Comparison of ENCODE assay signal across 8 cellular contexts in the genomic region with DNA sequence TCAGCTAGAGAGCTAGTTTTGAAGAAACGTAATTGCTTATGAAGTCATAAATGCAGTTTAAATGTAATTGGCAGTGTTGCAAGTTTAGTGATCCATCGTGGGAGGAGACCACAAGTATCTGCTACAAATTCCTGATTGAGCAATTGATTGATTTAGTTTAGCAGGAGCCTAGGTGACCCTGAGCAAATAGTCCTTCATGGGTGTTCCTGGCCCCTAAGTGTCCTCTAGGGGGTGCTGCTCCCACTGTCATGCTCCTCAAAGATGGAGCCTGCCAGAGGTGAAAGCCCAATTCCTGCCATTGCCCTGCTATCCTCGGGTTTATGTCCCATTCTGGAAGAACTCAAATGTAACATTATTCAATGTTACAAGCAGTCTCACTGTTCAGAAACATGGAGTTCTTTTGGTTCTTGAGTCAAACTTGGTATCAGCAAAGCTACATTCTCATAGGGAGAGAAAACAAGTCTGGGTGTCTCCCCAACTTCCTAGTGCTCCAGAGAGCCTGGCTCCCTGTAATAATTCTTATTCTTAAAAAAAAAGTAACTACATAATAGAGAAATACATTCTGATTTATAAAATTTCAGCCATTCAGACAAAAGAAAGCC. TPM values are rescaled to one million over a fixed set of nuclear protein-coding genes. Genes with fewer than 3 reads are reported as not detected.
DNase-seq lines count a peak whose midpoint lies in the region; ATAC-seq, FAIRE-seq and TF ChIP-seq lines count a peak whose summit lies in the region.

No MANE protein-coding gene starts in this region.

- peak; percentile 73 for TF ChIP-seq CTCF in parathyroid adenoma (IDR thresholded peaks at IDR 0.05)
- TF ChIP-seq CTCF in upper lobe of left lung (IDR thresholded peaks at IDR 0.05), result peak; percentile 42 to 76 (median 61)

- no peaks in the 10 kb centered on the region for H3K36me3 ChIP-seq in parathyroid adenoma (ENCODE audit: control insufficient read depth, insufficient read depth, low read length)
- no peaks in the 10 kb centered on the region for H3K36me3 ChIP-seq in upper lobe of left lung

- no peak for TF ChIP-seq POLR2A in upper lobe of left lung (IDR thresholded peaks at IDR 0.05)

- H3K4me2 ChIP-seq in parathyroid adenoma (ENCODE audit: low read length), result no peak overlapping the region

- no peaks in the 10 kb centered on the region for H3K9me3 ChIP-seq in parathyroid adenoma (ENCODE audit: control insufficient read depth, low read length)
- H3K9me3 ChIP-seq in upper lobe of left lung, result no peaks in the 10 kb centered on the region

- WGBS in upper lobe of left lung, 2 donors, result 38 to 42% methylated on average over 3 of the region's 3 CpGs

- no peak overlapping the region for H3K27ac ChIP-seq in parathyroid adenoma
- H3K27ac ChIP-seq in upper lobe of left lung, result no peak overlapping the region

- ATAC-seq in upper lobe of left lung (ENCODE audit: low FRiP score in 2 of 2), result peak; percentile 87 to 89
- ATAC-seq in GM21360 (IDR thresholded peaks at IDR 0.05; ENCODE audit: unreplicated experiment), result no peak

- H3K4me3 ChIP-seq in parathyroid adenoma (ENCODE audit: low read depth, low read length) (no peak overlapping the region), upper lobe of left lung (no peak overlapping the region)

- no peaks in the 10 kb centered on the region for H3K79me2 ChIP-seq in parathyroid adenoma

- H3K4me1 ChIP-seq in parathyroid adenoma (peaks cover 14% of the 10 kb centered on the region), upper lobe of left lung (peaks cover 0 to 3% (median 0%) of the 10 kb centered on the region in 4 donors)

- TF ChIP-seq EP300 in upper lobe of left lung (IDR thresholded peaks at IDR 0.05), result no peak

- no peak for FAIRE-seq in RCC 7860 (lab: Jason Lieb, UNC)
- FAIRE-seq in frontal cortex (lab: Jason Lieb, UNC), result no peak

- H2AFZ ChIP-seq in parathyroid adenoma, result peak overlapping the region; percentile 7

- peak; percentile 32 for DNase-seq in GM04504 (ENCODE audit: low read depth)
- peak; percentile 2 for DNase-seq in HS-5 (ENCODE audit: low read depth)
- peak; percentile 20 for DNase-seq in RCC 7860 (ENCODE audit: low spot score)
- peak; percentile 41 for DNase-seq in activated T-helper 1 cell treated with Interleukin-2 at 50 U/mL for 16 hours (ENCODE audit: low read depth)
- peak; percentile 27 to 44 for DNase-seq in frontal cortex (ENCODE audit: low spot score in 2 of 2)
- peak in 1 of 2 donors; percentile 73 for DNase-seq in upper lobe of left lung

- H3K9ac ChIP-seq in parathyroid adenoma, result no peak overlapping the region

- H3K27me3 ChIP-seq in parathyroid adenoma (ENCODE audit: control insufficient read depth, insufficient read depth, low read length) (no peaks in the 10 kb centered on the region), upper lobe of left lung (no peaks in the 10 kb centered on the region)

RNA-seq across cellular contexts. Expression of a gene that starts 29.8 kb away (rescaled TPM):
- 75.0 TPM for total RNA-seq in frontal cortex
- total RNA-seq in upper lobe of left lung, result 10 to 100 TPM; 25.8 to 67.1 (median 41.5) TPM
